In the genomic region with DNA sequence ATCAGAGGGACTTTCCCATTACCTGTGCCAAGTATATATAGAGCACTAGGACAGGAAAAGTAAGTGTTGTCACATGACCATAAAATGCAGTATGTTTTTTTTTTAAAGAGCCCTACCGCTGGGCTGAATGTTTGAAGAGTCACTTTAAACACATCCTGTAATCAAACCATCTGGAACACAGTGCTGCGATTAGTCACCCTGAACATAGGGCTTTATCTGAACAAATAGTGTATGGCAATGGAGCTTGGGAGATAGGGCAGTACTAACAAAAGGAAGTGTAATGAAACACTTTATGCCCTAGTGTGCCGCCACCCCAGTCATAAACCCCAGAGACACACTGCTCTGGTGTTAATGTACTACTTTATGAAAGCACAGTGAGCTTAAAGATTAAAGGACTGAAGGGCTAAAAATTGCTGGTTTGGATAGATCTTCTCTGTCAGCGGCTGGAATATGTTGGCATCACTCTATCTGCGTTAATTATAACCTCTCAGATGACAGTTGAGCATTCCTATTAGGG, we compare ENCODE assay signal across 1 cellular context.
TF ChIP-seq lines count a peak whose summit lies in the region.

No MANE protein-coding gene starts in this region.

TF ChIP-seq in K562, 482 proteins besides CTCF, POLR2A, EP300 and RAD21 (continued from another document and continues in another):
- TF ChIP-seq, protein P1, sequence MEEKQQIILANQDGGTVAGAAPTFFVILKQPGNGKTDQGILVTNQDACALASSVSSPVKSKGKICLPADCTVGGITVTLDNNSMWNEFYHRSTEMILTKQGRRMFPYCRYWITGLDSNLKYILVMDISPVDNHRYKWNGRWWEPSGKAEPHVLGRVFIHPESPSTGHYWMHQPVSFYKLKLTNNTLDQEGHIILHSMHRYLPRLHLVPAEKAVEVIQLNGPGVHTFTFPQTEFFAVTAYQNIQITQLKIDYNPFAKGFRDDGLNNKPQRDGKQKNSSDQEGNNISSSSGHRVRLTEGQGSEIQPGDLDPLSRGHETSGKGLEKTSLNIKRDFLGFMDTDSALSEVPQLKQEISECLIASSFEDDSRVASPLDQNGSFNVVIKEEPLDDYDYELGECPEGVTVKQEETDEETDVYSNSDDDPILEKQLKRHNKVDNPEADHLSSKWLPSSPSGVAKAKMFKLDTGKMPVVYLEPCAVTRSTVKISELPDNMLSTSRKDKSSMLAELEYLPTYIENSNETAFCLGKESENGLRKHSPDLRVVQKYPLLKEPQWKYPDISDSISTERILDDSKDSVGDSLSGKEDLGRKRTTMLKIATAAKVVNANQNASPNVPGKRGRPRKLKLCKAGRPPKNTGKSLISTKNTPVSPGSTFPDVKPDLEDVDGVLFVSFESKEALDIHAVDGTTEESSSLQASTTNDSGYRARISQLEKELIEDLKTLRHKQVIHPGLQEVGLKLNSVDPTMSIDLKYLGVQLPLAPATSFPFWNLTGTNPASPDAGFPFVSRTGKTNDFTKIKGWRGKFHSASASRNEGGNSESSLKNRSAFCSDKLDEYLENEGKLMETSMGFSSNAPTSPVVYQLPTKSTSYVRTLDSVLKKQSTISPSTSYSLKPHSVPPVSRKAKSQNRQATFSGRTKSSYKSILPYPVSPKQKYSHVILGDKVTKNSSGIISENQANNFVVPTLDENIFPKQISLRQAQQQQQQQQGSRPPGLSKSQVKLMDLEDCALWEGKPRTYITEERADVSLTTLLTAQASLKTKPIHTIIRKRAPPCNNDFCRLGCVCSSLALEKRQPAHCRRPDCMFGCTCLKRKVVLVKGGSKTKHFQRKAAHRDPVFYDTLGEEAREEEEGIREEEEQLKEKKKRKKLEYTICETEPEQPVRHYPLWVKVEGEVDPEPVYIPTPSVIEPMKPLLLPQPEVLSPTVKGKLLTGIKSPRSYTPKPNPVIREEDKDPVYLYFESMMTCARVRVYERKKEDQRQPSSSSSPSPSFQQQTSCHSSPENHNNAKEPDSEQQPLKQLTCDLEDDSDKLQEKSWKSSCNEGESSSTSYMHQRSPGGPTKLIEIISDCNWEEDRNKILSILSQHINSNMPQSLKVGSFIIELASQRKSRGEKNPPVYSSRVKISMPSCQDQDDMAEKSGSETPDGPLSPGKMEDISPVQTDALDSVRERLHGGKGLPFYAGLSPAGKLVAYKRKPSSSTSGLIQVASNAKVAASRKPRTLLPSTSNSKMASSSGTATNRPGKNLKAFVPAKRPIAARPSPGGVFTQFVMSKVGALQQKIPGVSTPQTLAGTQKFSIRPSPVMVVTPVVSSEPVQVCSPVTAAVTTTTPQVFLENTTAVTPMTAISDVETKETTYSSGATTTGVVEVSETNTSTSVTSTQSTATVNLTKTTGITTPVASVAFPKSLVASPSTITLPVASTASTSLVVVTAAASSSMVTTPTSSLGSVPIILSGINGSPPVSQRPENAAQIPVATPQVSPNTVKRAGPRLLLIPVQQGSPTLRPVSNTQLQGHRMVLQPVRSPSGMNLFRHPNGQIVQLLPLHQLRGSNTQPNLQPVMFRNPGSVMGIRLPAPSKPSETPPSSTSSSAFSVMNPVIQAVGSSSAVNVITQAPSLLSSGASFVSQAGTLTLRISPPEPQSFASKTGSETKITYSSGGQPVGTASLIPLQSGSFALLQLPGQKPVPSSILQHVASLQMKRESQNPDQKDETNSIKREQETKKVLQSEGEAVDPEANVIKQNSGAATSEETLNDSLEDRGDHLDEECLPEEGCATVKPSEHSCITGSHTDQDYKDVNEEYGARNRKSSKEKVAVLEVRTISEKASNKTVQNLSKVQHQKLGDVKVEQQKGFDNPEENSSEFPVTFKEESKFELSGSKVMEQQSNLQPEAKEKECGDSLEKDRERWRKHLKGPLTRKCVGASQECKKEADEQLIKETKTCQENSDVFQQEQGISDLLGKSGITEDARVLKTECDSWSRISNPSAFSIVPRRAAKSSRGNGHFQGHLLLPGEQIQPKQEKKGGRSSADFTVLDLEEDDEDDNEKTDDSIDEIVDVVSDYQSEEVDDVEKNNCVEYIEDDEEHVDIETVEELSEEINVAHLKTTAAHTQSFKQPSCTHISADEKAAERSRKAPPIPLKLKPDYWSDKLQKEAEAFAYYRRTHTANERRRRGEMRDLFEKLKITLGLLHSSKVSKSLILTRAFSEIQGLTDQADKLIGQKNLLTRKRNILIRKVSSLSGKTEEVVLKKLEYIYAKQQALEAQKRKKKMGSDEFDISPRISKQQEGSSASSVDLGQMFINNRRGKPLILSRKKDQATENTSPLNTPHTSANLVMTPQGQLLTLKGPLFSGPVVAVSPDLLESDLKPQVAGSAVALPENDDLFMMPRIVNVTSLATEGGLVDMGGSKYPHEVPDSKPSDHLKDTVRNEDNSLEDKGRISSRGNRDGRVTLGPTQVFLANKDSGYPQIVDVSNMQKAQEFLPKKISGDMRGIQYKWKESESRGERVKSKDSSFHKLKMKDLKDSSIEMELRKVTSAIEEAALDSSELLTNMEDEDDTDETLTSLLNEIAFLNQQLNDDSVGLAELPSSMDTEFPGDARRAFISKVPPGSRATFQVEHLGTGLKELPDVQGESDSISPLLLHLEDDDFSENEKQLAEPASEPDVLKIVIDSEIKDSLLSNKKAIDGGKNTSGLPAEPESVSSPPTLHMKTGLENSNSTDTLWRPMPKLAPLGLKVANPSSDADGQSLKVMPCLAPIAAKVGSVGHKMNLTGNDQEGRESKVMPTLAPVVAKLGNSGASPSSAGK (IDR thresholded peaks at IDR 0.05): no peak
- TF ChIP-seq ZNF316 (IDR thresholded peaks at IDR 0.05) (no peak), ZNF507 (tag; conservative IDR thresholded peaks at IDR 0.05) (no peak), MEF2D (tag; conservative IDR thresholded peaks at IDR 0.05; ENCODE audit: low read depth) (no peak), MYC (IDR thresholded peaks at IDR 0.05; ENCODE audit: low read depth, low read length) (no peak), MYC (CRISPR knock-in tag; IDR thresholded peaks at IDR 0.05; ENCODE audit: borderline replicate concordance, low read depth) (no peak), NFRKB (IDR thresholded peaks at IDR 0.05; ENCODE audit: low read depth) (peak; percentile 45; the same call in 1 of the 2 replicates)
- TF ChIP-seq, protein P2, sequence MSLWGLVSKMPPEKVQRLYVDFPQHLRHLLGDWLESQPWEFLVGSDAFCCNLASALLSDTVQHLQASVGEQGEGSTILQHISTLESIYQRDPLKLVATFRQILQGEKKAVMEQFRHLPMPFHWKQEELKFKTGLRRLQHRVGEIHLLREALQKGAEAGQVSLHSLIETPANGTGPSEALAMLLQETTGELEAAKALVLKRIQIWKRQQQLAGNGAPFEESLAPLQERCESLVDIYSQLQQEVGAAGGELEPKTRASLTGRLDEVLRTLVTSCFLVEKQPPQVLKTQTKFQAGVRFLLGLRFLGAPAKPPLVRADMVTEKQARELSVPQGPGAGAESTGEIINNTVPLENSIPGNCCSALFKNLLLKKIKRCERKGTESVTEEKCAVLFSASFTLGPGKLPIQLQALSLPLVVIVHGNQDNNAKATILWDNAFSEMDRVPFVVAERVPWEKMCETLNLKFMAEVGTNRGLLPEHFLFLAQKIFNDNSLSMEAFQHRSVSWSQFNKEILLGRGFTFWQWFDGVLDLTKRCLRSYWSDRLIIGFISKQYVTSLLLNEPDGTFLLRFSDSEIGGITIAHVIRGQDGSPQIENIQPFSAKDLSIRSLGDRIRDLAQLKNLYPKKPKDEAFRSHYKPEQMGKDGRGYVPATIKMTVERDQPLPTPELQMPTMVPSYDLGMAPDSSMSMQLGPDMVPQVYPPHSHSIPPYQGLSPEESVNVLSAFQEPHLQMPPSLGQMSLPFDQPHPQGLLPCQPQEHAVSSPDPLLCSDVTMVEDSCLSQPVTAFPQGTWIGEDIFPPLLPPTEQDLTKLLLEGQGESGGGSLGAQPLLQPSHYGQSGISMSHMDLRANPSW (CRISPR knock-in tag; IDR thresholded peaks at IDR 0.05): no peak
- TF ChIP-seq, protein P3, sequence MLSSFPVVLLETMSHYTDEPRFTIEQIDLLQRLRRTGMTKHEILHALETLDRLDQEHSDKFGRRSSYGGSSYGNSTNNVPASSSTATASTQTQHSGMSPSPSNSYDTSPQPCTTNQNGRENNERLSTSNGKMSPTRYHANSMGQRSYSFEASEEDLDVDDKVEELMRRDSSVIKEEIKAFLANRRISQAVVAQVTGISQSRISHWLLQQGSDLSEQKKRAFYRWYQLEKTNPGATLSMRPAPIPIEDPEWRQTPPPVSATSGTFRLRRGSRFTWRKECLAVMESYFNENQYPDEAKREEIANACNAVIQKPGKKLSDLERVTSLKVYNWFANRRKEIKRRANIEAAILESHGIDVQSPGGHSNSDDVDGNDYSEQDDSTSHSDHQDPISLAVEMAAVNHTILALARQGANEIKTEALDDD (IDR thresholded peaks at IDR 0.05): peak; percentile 83
- TF ChIP-seq, protein P4, sequence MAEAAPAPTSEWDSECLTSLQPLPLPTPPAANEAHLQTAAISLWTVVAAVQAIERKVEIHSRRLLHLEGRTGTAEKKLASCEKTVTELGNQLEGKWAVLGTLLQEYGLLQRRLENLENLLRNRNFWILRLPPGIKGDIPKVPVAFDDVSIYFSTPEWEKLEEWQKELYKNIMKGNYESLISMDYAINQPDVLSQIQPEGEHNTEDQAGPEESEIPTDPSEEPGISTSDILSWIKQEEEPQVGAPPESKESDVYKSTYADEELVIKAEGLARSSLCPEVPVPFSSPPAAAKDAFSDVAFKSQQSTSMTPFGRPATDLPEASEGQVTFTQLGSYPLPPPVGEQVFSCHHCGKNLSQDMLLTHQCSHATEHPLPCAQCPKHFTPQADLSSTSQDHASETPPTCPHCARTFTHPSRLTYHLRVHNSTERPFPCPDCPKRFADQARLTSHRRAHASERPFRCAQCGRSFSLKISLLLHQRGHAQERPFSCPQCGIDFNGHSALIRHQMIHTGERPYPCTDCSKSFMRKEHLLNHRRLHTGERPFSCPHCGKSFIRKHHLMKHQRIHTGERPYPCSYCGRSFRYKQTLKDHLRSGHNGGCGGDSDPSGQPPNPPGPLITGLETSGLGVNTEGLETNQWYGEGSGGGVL (CRISPR knock-in tag; IDR thresholded peaks at IDR 0.05): no peak
- TF ChIP-seq, protein P5, sequence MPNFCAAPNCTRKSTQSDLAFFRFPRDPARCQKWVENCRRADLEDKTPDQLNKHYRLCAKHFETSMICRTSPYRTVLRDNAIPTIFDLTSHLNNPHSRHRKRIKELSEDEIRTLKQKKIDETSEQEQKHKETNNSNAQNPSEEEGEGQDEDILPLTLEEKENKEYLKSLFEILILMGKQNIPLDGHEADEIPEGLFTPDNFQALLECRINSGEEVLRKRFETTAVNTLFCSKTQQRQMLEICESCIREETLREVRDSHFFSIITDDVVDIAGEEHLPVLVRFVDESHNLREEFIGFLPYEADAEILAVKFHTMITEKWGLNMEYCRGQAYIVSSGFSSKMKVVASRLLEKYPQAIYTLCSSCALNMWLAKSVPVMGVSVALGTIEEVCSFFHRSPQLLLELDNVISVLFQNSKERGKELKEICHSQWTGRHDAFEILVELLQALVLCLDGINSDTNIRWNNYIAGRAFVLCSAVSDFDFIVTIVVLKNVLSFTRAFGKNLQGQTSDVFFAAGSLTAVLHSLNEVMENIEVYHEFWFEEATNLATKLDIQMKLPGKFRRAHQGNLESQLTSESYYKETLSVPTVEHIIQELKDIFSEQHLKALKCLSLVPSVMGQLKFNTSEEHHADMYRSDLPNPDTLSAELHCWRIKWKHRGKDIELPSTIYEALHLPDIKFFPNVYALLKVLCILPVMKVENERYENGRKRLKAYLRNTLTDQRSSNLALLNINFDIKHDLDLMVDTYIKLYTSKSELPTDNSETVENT (CRISPR knock-in tag; IDR thresholded peaks at IDR 0.05): no peak
- TF ChIP-seq, protein P6, sequence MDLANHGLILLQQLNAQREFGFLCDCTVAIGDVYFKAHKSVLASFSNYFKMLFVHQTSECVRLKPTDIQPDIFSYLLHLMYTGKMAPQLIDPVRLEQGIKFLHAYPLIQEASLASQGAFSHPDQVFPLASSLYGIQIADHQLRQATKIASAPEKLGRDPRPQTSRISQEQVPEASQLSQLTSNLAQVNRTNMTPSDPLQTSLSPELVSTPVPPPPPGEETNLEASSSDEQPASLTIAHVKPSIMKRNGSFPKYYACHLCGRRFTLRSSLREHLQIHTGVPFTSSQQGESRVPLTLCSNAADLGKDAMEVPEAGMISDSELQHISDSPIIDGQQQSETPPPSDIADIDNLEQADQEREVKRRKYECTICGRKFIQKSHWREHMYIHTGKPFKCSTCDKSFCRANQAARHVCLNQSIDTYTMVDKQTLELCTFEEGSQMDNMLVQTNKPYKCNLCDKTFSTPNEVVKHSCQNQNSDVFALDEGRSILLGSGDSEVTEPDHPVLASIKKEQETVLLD (IDR thresholded peaks at IDR 0.05): 0 out of 2 replicates have a peak, but pooled peaks have one; percentile 49
- TF ChIP-seq, protein P7, sequence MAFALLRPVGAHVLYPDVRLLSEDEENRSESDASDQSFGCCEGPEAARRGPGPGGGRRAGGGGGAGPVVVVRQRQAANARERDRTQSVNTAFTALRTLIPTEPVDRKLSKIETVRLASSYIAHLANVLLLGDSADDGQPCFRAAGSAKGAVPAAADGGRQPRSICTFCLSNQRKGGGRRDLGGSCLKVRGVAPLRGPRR (CRISPR knock-in tag; IDR thresholded peaks at IDR 0.05): no peak
- TF ChIP-seq, protein P8, sequence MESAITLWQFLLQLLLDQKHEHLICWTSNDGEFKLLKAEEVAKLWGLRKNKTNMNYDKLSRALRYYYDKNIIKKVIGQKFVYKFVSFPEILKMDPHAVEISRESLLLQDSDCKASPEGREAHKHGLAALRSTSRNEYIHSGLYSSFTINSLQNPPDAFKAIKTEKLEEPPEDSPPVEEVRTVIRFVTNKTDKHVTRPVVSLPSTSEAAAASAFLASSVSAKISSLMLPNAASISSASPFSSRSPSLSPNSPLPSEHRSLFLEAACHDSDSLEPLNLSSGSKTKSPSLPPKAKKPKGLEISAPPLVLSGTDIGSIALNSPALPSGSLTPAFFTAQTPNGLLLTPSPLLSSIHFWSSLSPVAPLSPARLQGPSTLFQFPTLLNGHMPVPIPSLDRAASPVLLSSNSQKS (CRISPR knock-in tag; IDR thresholded peaks at IDR 0.05): no peak
- TF ChIP-seq, protein P9, sequence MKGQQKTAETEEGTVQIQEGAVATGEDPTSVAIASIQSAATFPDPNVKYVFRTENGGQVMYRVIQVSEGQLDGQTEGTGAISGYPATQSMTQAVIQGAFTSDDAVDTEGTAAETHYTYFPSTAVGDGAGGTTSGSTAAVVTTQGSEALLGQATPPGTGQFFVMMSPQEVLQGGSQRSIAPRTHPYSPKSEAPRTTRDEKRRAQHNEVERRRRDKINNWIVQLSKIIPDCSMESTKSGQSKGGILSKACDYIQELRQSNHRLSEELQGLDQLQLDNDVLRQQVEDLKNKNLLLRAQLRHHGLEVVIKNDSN (CRISPR knock-in tag; IDR thresholded peaks at IDR 0.05): no peak
- TF ChIP-seq, protein P10, sequence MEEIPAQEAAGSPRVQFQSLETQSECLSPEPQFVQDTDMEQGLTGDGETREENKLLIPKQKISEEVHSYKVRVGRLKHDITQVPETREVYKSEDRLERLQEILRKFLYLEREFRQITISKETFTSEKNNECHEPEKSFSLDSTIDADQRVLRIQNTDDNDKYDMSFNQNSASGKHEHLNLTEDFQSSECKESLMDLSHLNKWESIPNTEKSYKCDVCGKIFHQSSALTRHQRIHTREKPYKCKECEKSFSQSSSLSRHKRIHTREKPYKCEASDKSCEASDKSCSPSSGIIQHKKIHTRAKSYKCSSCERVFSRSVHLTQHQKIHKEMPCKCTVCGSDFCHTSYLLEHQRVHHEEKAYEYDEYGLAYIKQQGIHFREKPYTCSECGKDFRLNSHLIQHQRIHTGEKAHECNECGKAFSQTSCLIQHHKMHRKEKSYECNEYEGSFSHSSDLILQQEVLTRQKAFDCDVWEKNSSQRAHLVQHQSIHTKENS (CRISPR knock-in tag; IDR thresholded peaks at IDR 0.05): no peak
